In genomic region chr5:173916233-173916632, GRCh38 we compare ENCODE assay signal across 3 cellular contexts.
TF ChIP-seq lines count a peak whose summit lies in the region.

No MANE protein-coding gene starts in this region.

TF ChIP-seq in SK-N-SH, 30 proteins besides CTCF, POLR2A, EP300 and RAD21:
- TF ChIP-seq MAX (IDR thresholded peaks at IDR 0.05; ENCODE audit: low read depth) (no peak), USF2 (IDR thresholded peaks at IDR 0.05; ENCODE audit: borderline replicate concordance, low read depth, low read length) (no peak), RFX5 (IDR thresholded peaks at IDR 0.05; ENCODE audit: low read length) (no peak), MXI1 (IDR thresholded peaks at IDR 0.05; ENCODE audit: low read depth, low read length) (peak; percentile 35; the same call in 1 of the 2 replicates)

TF ChIP-seq in SK-N-SH treated with all-trans-retinoic acid at 6 μM for 48 hours, 23 proteins besides CTCF, POLR2A, EP300 and RAD21 (continued from another document):
- no peak for TF ChIP-seq CREB5 (CRISPR knock-in tag; IDR thresholded peaks at IDR 0.05; ENCODE audit: low read depth)
- TF ChIP-seq OSR1 (CRISPR knock-in tag; IDR thresholded peaks at IDR 0.05): no peak
- TF ChIP-seq ZFP30 (CRISPR knock-in tag; IDR thresholded peaks at IDR 0.05): no peak
- no peak for TF ChIP-seq ARNTL (CRISPR knock-in tag; IDR thresholded peaks at IDR 0.05; ENCODE audit: borderline replicate concordance, low read depth)
- no peak for TF ChIP-seq ZFP3 (CRISPR knock-in tag; IDR thresholded peaks at IDR 0.05)
- no peak for TF ChIP-seq POU6F1 (CRISPR knock-in tag; IDR thresholded peaks at IDR 0.05; ENCODE audit: borderline replicate concordance, low read depth)
- no peak for TF ChIP-seq SNAI2 (CRISPR knock-in tag; IDR thresholded peaks at IDR 0.05)
- TF ChIP-seq TCF4 (CRISPR knock-in tag; IDR thresholded peaks at IDR 0.05; ENCODE audit: borderline replicate concordance): no peak
- no peak for TF ChIP-seq ZNF8 (CRISPR knock-in tag; IDR thresholded peaks at IDR 0.05)
- TF ChIP-seq CSRNP3 (CRISPR knock-in tag; IDR thresholded peaks at IDR 0.05): no peak
- no peak for TF ChIP-seq BACH2 (CRISPR knock-in tag; IDR thresholded peaks at IDR 0.05; ENCODE audit: borderline replicate concordance)
- TF ChIP-seq TOX (CRISPR knock-in tag; IDR thresholded peaks at IDR 0.05; ENCODE audit: borderline replicate concordance): no peak

TF ChIP-seq in K562, 482 proteins besides CTCF, POLR2A, EP300 and RAD21:
- TF ChIP-seq ZNF740 (CRISPR knock-in tag; IDR thresholded peaks at IDR 0.05) (no peak), ZNF740 (tag; IDR thresholded peaks at IDR 0.05) (peak in 1 of 2 experiments; percentile 47; a peak in 1 of 4 replicates), L3MBTL2 (IDR thresholded peaks at IDR 0.05) (no peak)
TF ChIP-seq in K562: peak in this region for 1.
